In genomic region chr6:128500017-128500416, GRCh38 we compare ENCODE assay signal across 25 cellular contexts. TPM values are rescaled to one million over a fixed set of nuclear protein-coding genes. Genes with fewer than 3 reads are reported as not detected.
DNase-seq lines count a peak whose midpoint lies in the region; ATAC-seq, FAIRE-seq and TF ChIP-seq lines count a peak whose summit lies in the region.
"Had no signal": no experiment of that assay in that cellular context is flagged by ENCODE, and none has a peak within 500 bp of the region (broad histone marks: within the 10 kb centered on the region; RNA-seq: fewer than 3 reads in every experiment).

No MANE protein-coding gene starts in this region.

- FAIRE-seq in islet of Langerhans (lab: Jason Lieb, UNC) = peak; percentile 82
- FAIRE-seq: astrocyte, K562 had no signal

- TF ChIP-seq EP300 in transverse colon (IDR thresholded peaks at IDR 0.05; ENCODE audit: low read depth) = no peak

- ATAC-seq in GM21576 (IDR thresholded peaks at IDR 0.05; ENCODE audit: unreplicated experiment) = no peak
- ATAC-seq: activated CD8-positive, alpha-beta memory T cell treated with anti-CD3 and anti-CD28 coated beads, Interleukin-2, amount 10 ng/mL, durations not matched to agents 7 days and 5 days; K562; stimulated activated effector memory CD8-positive, alpha-beta T cell treated with anti-CD3 and anti-CD28 coated beads, Interleukin-12 subunit alpha, Interleukin-12 subunit beta, amount 100 ng/mL, for 72 hours; T-helper 17 cell had no signal

- H3K27me3 ChIP-seq in adipocyte (replicated peaks; ENCODE audit: control insufficient read depth, insufficient read depth, low read length) (no peaks in the 10 kb centered on the region), transverse colon (no peaks in the 10 kb centered on the region)
- H3K27me3 ChIP-seq: tibial nerve had no signal

- DNase-seq in DMS53 (lab: John Stamatoyannopoulos, UW) (peak; percentile 43), DMS53 treated with DMSO at 0.1 percent for 48 hours (lab: John Stamatoyannopoulos, UW; ENCODE audit: unreplicated experiment) (no peak), adipocyte (ENCODE audit: low read depth) (peak; percentile 47), transverse colon (no peak), NCI-H748 (lab: John Stamatoyannopoulos, UW; ENCODE audit: unreplicated experiment) (no peak), HPDE6-E6E7 (ENCODE audit: extremely low spot score) (no peak)
- DNase-seq: activated CD8-positive, alpha-beta memory T cell treated with anti-CD3 and anti-CD28 coated beads, Interleukin-2, amount 10 ng/mL, durations not matched to agents 7 days and 5 days; activated effector memory CD4-positive, alpha-beta T cell treated with Interleukin-2 at 50 U/mL for 16 hours; cortex of kidney; erythroblast; head of caudate nucleus; NCI-H1092 treated with DMSO at 0.1 percent for 48 hours; NCI-H2171; NK-92 treated with Interleukin-12 subunit alpha and Interleukin-12 subunit beta, amount 100 ng/mL, for 24 hours; SHP77 treated with DMSO at 0.1 percent for 48 hours; T-helper 17 cell had no signal

- in situ Hi-C loops in transverse colon (cut with MboI; ENCODE audit: low pct_ligation_motif_present in 1 of 4, low pct_unique_long_range_greater_than_20kb in 1 of 4, low sequenced_read_pairs in 3 of 4) = loop anchor here in 1 of 4 donors (25.0 kb wide), 1 partner anchor 163 kb away; no protein-coding TSS in a partner anchor

- no peaks in the 10 kb centered on the region for H3K4me1 ChIP-seq in adipocyte (ENCODE audit: control insufficient read depth, insufficient read depth, low read length)
- peaks cover 29 to 73% (median 58%) of the 10 kb centered on the region in 4 donors for H3K4me1 ChIP-seq in transverse colon
- H3K4me1 ChIP-seq: parathyroid adenoma had no signal

- no peak for TF ChIP-seq CTCF in transverse colon (IDR thresholded peaks at IDR 0.05)

- no peak overlapping the region for H3K9ac ChIP-seq in adipocyte (ENCODE audit: low read length)
- H3K9ac ChIP-seq: parathyroid adenoma had no signal

- H3K9me3 ChIP-seq in adipocyte (ENCODE audit: control insufficient read depth, low read length) = no peaks in the 10 kb centered on the region
- H3K9me3 ChIP-seq in transverse colon = no peaks in the 10 kb centered on the region
- H3K9me3 ChIP-seq: tibial nerve had no signal

- peak overlapping the region; percentile 74 to 85 (median 78) for H3K27ac ChIP-seq in transverse colon
- H3K27ac ChIP-seq: 22Rv1, parathyroid adenoma, tibial nerve had no signal

- no peaks in the 10 kb centered on the region for H3K36me3 ChIP-seq in adipocyte (ENCODE audit: control insufficient read depth, insufficient read depth, low read length, severe bottlenecking)
- H3K36me3 ChIP-seq in transverse colon = no peaks in the 10 kb centered on the region
- H3K36me3 ChIP-seq: tibial nerve had no signal

- no peak for TF ChIP-seq POLR2A in transverse colon (IDR thresholded peaks at IDR 0.05)

- intact Hi-C loops in transverse colon (cut with DNase I; ENCODE audit: low total_unique reads) = no loop called here

- H3K4me3 ChIP-seq in adipocyte (ENCODE audit: low read length) (no peak overlapping the region), transverse colon (no peak overlapping the region)
- H3K4me3 ChIP-seq: K562, smooth muscle cell, tibial nerve had no signal

RNA-seq across cellular contexts. Expression of gene PTPRK, which starts 20.4 kb away (rescaled TPM):
- total RNA-seq in transverse colon = 100 to 1,000 TPM in 2 of 4 donors, 10 to 100 TPM in 2; 88.0 to 187 (median 136) TPM

Comparison
In these comparisons a context has a peak if more than half of its experiments do, and no peak if none do; other contexts are left out.
1. DNase-seq: peak in DMS53 (single experiment) and adipocyte (single experiment); none in DMS53 treated with DMSO at 0.1 percent for 48 hours (single experiment), transverse colon (single experiment), NCI-H748 (single experiment) and HPDE6-E6E7 (single experiment).